Comparison of ENCODE assay signal across 18 cellular contexts in genomic region chr2:11004206-11004605, GRCh38.
A peak's percentile ranks its signal among the peaks of the same experiment; 100 is the strongest.
DNase-seq lines count a peak whose midpoint lies in the region; ATAC-seq and TF ChIP-seq lines count a peak whose summit lies in the region.
"Had no signal": no experiment of that assay in that cellular context is flagged by ENCODE, and none has a peak within 500 bp of the region (broad histone marks: within the 10 kb centered on the region; RNA-seq: fewer than 3 reads in every experiment).

No MANE protein-coding gene starts in this region.

- no peaks in the 10 kb centered on the region for H3K9me3 ChIP-seq in mucosa of descending colon
- H3K9me3 ChIP-seq: heart left ventricle, pancreas, stomach had no signal

- intact Hi-C loops in activated CD4-positive, alpha-beta T cell treated with anti-CD3 and anti-CD28 coated beads, Interleukin-2, amount 10 ng/mL, durations not matched to agents 24 days and 14 days (cut with micrococcal nuclease), result no loop called here
- intact Hi-C loops in mucosa of descending colon (cut with DNase I, micrococcal nuclease), result no loop called here

- no peak overlapping the region for H3K27ac Mint-ChIP-seq in activated CD4-positive, alpha-beta T cell treated with anti-CD3 and anti-CD28 coated beads, Interleukin-2, amount 10 ng/mL, durations not matched to agents 24 days and 14 days
- H3K27ac Mint-ChIP-seq: activated CD4-positive, alpha-beta T cell treated with anti-CD3 and anti-CD28 coated beads for 36 hours; memory B cell had no signal

- no peak for ATAC-seq in mucosa of descending colon
- ATAC-seq: activated CD4-positive, alpha-beta T cell treated with anti-CD3 and anti-CD28 coated beads for 36 hours; heart left ventricle; pancreas had no signal

- H3K4me1 Mint-ChIP-seq in activated CD4-positive, alpha-beta T cell treated with anti-CD3 and anti-CD28 coated beads, Interleukin-2, amount 10 ng/mL, durations not matched to agents 24 days and 14 days, result no peaks in the 10 kb centered on the region
- H3K4me1 Mint-ChIP-seq: activated CD4-positive, alpha-beta T cell treated with anti-CD3 and anti-CD28 coated beads for 36 hours; memory B cell had no signal

- no peak for TF ChIP-seq CTCF in mucosa of descending colon (IDR thresholded peaks at IDR 0.05)

- H3K4me3 Mint-ChIP-seq in activated CD4-positive, alpha-beta T cell treated with anti-CD3 and anti-CD28 coated beads, Interleukin-2, amount 10 ng/mL, durations not matched to agents 24 days and 14 days, result no peak overlapping the region
- H3K4me3 Mint-ChIP-seq: activated CD4-positive, alpha-beta T cell treated with anti-CD3 and anti-CD28 coated beads for 36 hours; memory B cell had no signal

- DNase-seq in HT1080 (ENCODE audit: low read depth) (peak; percentile 89), RKO (ENCODE audit: low spot score) (peak; percentile 47), dermis blood vessel endothelial cell (peak; percentile 67), pulmonary artery endothelial cell (ENCODE audit: low read depth, low spot score) (peak; percentile 10), AML-193 (lab: John Stamatoyannopoulos, UW) (no peak), hepatic stellate cell (ENCODE audit: low spot score) (no peak), mucosa of descending colon (no peak)
- DNase-seq in activated CD4-positive, alpha-beta T cell treated with anti-CD3 and anti-CD28 coated beads, Interleukin-2, amount 10 ng/mL, durations not matched to agents 24 days and 14 days, result no peak
- DNase-seq: activated CD4-positive, alpha-beta T cell treated with anti-CD3 and anti-CD28 coated beads for 36 hours; activated gamma-delta T cell treated with Interleukin-2 at 50 U/mL for 16 hours; COR-L47; heart left ventricle; Karpas-422; pancreas; stomach had no signal

- peaks cover 3% of the 10 kb centered on the region for H3K27me3 Mint-ChIP-seq in activated CD4-positive, alpha-beta T cell treated with anti-CD3 and anti-CD28 coated beads, Interleukin-2, amount 10 ng/mL, durations not matched to agents 24 days and 14 days

- H3K4me1 ChIP-seq in mucosa of descending colon (ENCODE audit: low read depth), result no peaks in the 10 kb centered on the region
- H3K4me1 ChIP-seq: HAP-1, heart left ventricle, stomach had no signal

- H3K9me3 Mint-ChIP-seq in activated CD4-positive, alpha-beta T cell treated with anti-CD3 and anti-CD28 coated beads, Interleukin-2, amount 10 ng/mL, durations not matched to agents 24 days and 14 days, result no peaks in the 10 kb centered on the region
- H3K9me3 Mint-ChIP-seq: memory B cell had no signal

- no peaks in the 10 kb centered on the region for H3K36me3 ChIP-seq in mucosa of descending colon (ENCODE audit: low read depth)
- H3K36me3 ChIP-seq: HAP-1, heart left ventricle, pancreas, stomach had no signal

- H3K4me3 ChIP-seq in mucosa of descending colon, result no peak overlapping the region
- H3K4me3 ChIP-seq: coronary artery, HAP-1, heart left ventricle, pancreas, stomach had no signal

- H3K36me3 Mint-ChIP-seq in activated CD4-positive, alpha-beta T cell treated with anti-CD3 and anti-CD28 coated beads, Interleukin-2, amount 10 ng/mL, durations not matched to agents 24 days and 14 days (ENCODE audit: low read depth), result no peaks in the 10 kb centered on the region
- H3K36me3 Mint-ChIP-seq: memory B cell had no signal

Comparison
In these comparisons a context has a peak if more than half of its experiments do, and no peak if none do; other contexts are left out.
1. DNase-seq: peak in HT1080 (single experiment), RKO (single experiment), dermis blood vessel endothelial cell (single experiment) and pulmonary artery endothelial cell (single experiment); none in activated CD4-positive, alpha-beta T cell treated with anti-CD3 and anti-CD28 coated beads, Interleukin-2, amount 10 ng/mL, durations not matched to agents 24 days and 14 days (single experiment), AML-193 (0 of 2), hepatic stellate cell (single experiment) and mucosa of descending colon (0 of 3).